In genomic region chr5:93325946-93326345, GRCh38 we compare ENCODE assay signal across 17 cellular contexts.
A peak's percentile ranks its signal among the peaks of the same experiment; 100 is the strongest.
DNase-seq lines count a peak whose midpoint lies in the region; TF ChIP-seq lines count a peak whose summit lies in the region.
"Had no signal": no experiment of that assay in that cellular context is flagged by ENCODE, and none has a peak within 500 bp of the region (broad histone marks: within the 10 kb centered on the region; RNA-seq: fewer than 3 reads in every experiment).

No MANE protein-coding gene starts in this region.

- H3K4me3 ChIP-seq in mesenchymal stem cell (ENCODE audit: insufficient read depth in 1 of 2, low read depth in 1 of 2, low read length in 2 of 2) (no peak overlapping the region), neural progenitor cell (no peak overlapping the region)
- H3K4me3 ChIP-seq: A549; BLaER1 treated with 17β-estradiol and CSF1 and Interleukin-3, amounts not matched to agents 10 nM and 100 nM had no signal

- H2BK15ac ChIP-seq in mesenchymal stem cell (ENCODE audit: low read depth, poor library complexity, severe bottlenecking), result no peak overlapping the region

- H3K4me3 Mint-ChIP-seq in neural progenitor cell, result no peak overlapping the region
- H3K4me3 Mint-ChIP-seq: B cell; CD4-positive, alpha-beta T cell; CD8-positive, alpha-beta T cell had no signal

- H3K36me3 ChIP-seq in mesenchymal stem cell (ENCODE audit: control insufficient read depth in 1 of 2, insufficient read depth in 2 of 2, low read depth in 1 of 2, low read length in 2 of 2) (no peaks in the 10 kb centered on the region), neural progenitor cell (no peaks in the 10 kb centered on the region)
- H3K36me3 ChIP-seq: BLaER1 treated with 17β-estradiol and CSF1 and Interleukin-3, amounts not matched to agents 10 nM and 100 nM had no signal

- 97% methylated on average over 9 of the region's 9 CpGs for WGBS in mesenchymal stem cell

- H3K27me3 Mint-ChIP-seq in neural progenitor cell (ENCODE audit: insufficient read depth, low read depth), result peaks cover 2% of the 10 kb centered on the region
- H3K27me3 Mint-ChIP-seq: B cell; CD4-positive, alpha-beta T cell had no signal

- DNase-seq in mesenchymal stem cell (no peak), neural progenitor cell (ENCODE audit: low spot score) (no peak), posterior cingulate gyrus (peak in 7 of 10 donors; percentile 18 to 87 (median 42)), NCI-H1417 (lab: John Stamatoyannopoulos, UW) (no peak)
- no peak for DNase-seq in stimulated activated CD8-positive, alpha-beta memory T cell treated with anti-CD3 and anti-CD28 coated beads, Interleukin-4, amount 100 ng/mL, for 48 hours
- DNase-seq: AML-193; Caco-2; Calu3; CD4-positive, alpha-beta T cell; CD8-positive, alpha-beta T cell; DMS79 treated with DMSO at 0.1 percent for 48 hours; GF-D8 had no signal

- no peak overlapping the region for H2AK5ac ChIP-seq in mesenchymal stem cell (ENCODE audit: low read length, severe bottlenecking)

- H2AFZ ChIP-seq in mesenchymal stem cell (ENCODE audit: low read depth, low read length) (no peak overlapping the region), neural progenitor cell (replicated peaks) (peak overlapping the region; percentile 40)

- H3K4me1 ChIP-seq in mesenchymal stem cell (ENCODE audit: control insufficient read depth, insufficient read depth, low read depth, low read length) (no peaks in the 10 kb centered on the region), neural progenitor cell (peaks cover 30% of the 10 kb centered on the region)
- H3K4me1 ChIP-seq: A549; BLaER1 treated with 17β-estradiol and CSF1 and Interleukin-3, amounts not matched to agents 10 nM and 100 nM; Caco-2 had no signal

- peaks cover 1% of the 10 kb centered on the region for H3K36me3 Mint-ChIP-seq in neural progenitor cell
- H3K36me3 Mint-ChIP-seq: CD8-positive, alpha-beta T cell had no signal

- no peak overlapping the region for H2BK120ac ChIP-seq in mesenchymal stem cell (ENCODE audit: low read depth, low read length)

- no peak overlapping the region for H4K91ac ChIP-seq in mesenchymal stem cell (ENCODE audit: low read length)

- H4K8ac ChIP-seq in mesenchymal stem cell (ENCODE audit: low read length), result peak overlapping the region; percentile 32

- H3K27me3 ChIP-seq in mesenchymal stem cell (ENCODE audit: control insufficient read depth in 1 of 2, insufficient read depth in 1 of 2, low read length in 2 of 2) (no peaks in the 10 kb centered on the region), neural progenitor cell (no peaks in the 10 kb centered on the region)
- H3K27me3 ChIP-seq: BLaER1 treated with 17β-estradiol and CSF1 and Interleukin-3, amounts not matched to agents 10 nM and 100 nM had no signal

- no peak overlapping the region for H3K27ac ChIP-seq in mesenchymal stem cell (ENCODE audit: low read length, poor library complexity, severe bottlenecking)
- H3K27ac ChIP-seq in neural progenitor cell, result no peak overlapping the region
- H3K27ac ChIP-seq: 22Rv1; A549; BLaER1 treated with 17β-estradiol and CSF1 and Interleukin-3, amounts not matched to agents 10 nM and 100 nM; C4-2B had no signal

- no peaks in the 10 kb centered on the region for H3K79me2 ChIP-seq in neural progenitor cell (ENCODE audit: low read depth)

- H3K4ac ChIP-seq in mesenchymal stem cell (ENCODE audit: low read depth in 1 of 2, low read length in 2 of 2), result no peak overlapping the region

- H4K20me1 ChIP-seq in neural progenitor cell (ENCODE audit: low read depth), result no peaks in the 10 kb centered on the region
- H4K20me1 ChIP-seq: BLaER1 treated with 17β-estradiol and CSF1 and Interleukin-3, amounts not matched to agents 10 nM and 100 nM had no signal

- TF ChIP-seq CTCF in neural progenitor cell (IDR thresholded peaks at IDR 0.05), result no peak

- no peak overlapping the region for H3K18ac ChIP-seq in mesenchymal stem cell (ENCODE audit: low read depth in 1 of 2, low read length in 2 of 2)

- intact Hi-C loops in posterior cingulate gyrus (cut with DNase I), result no loop called here

- no peak overlapping the region for H3K23ac ChIP-seq in mesenchymal stem cell (ENCODE audit: low read length in 2 of 2)

- no peaks in the 10 kb centered on the region for H3K79me1 ChIP-seq in mesenchymal stem cell (replicated peaks; ENCODE audit: low read length, poor library complexity, severe bottlenecking)

- H3F3A ChIP-seq in neural progenitor cell (ENCODE audit: low read depth), result no peaks in the 10 kb centered on the region

- H2BK12ac ChIP-seq in mesenchymal stem cell (ENCODE audit: low read length in 2 of 2), result no peak overlapping the region

- H3K4me2 ChIP-seq in mesenchymal stem cell (ENCODE audit: low read length, poor library complexity, severe bottlenecking), result no peak overlapping the region
- H3K4me2 ChIP-seq in neural progenitor cell, result no peak overlapping the region
- H3K4me2 ChIP-seq: A549; BLaER1 treated with 17β-estradiol and CSF1 and Interleukin-3, amounts not matched to agents 10 nM and 100 nM had no signal

- no peak overlapping the region for H3K27ac Mint-ChIP-seq in neural progenitor cell
- H3K27ac Mint-ChIP-seq: B cell; CD4-positive, alpha-beta T cell; CD8-positive, alpha-beta T cell had no signal

- H3K14ac ChIP-seq in mesenchymal stem cell (ENCODE audit: low read length in 2 of 2), result no peak overlapping the region

- H3K9me3 Mint-ChIP-seq in neural progenitor cell, result peaks cover 2% of the 10 kb centered on the region
- H3K9me3 Mint-ChIP-seq: CD4-positive, alpha-beta T cell; CD8-positive, alpha-beta T cell had no signal

- no peaks in the 10 kb centered on the region for H3K9me3 ChIP-seq in mesenchymal stem cell (ENCODE audit: control insufficient read depth, low read length)
- no peaks in the 10 kb centered on the region for H3K9me3 ChIP-seq in neural progenitor cell (ENCODE audit: low read depth)
- H3K9me3 ChIP-seq: A549; BLaER1 treated with 17β-estradiol and CSF1 and Interleukin-3, amounts not matched to agents 10 nM and 100 nM; Caco-2 had no signal

- no peak overlapping the region for H2BK5ac ChIP-seq in mesenchymal stem cell (ENCODE audit: low read depth, low read length, poor library complexity, severe bottlenecking)

- peaks cover 23% of the 10 kb centered on the region for H3K4me1 Mint-ChIP-seq in neural progenitor cell
- H3K4me1 Mint-ChIP-seq: B cell had no signal

- no peak overlapping the region for H3K9ac ChIP-seq in mesenchymal stem cell (ENCODE audit: low read length)
- H3K9ac ChIP-seq in neural progenitor cell, result no peak overlapping the region
- H3K9ac ChIP-seq: BLaER1 treated with 17β-estradiol and CSF1 and Interleukin-3, amounts not matched to agents 10 nM and 100 nM had no signal

Comparison
In these comparisons a context has a peak if more than half of its experiments do, and no peak if none do; other contexts are left out.
1. DNase-seq: peak in posterior cingulate gyrus (7 of 10); none in mesenchymal stem cell (single experiment), neural progenitor cell (single experiment), NCI-H1417 (0 of 3) and stimulated activated CD8-positive, alpha-beta memory T cell treated with anti-CD3 and anti-CD28 coated beads, Interleukin-4, amount 100 ng/mL, for 48 hours (single experiment).